In genomic region chr21:44792653-44793052, GRCh38 we compare ENCODE assay signal across 16 cellular contexts. TPM values are rescaled to one million over a fixed set of nuclear protein-coding genes. Genes with fewer than 3 reads are reported as not detected.
DNase-seq lines count a peak whose midpoint lies in the region; ATAC-seq and TF ChIP-seq lines count a peak whose summit lies in the region.
"Had no signal": no experiment of that assay in that cellular context is flagged by ENCODE, and none has a peak within 500 bp of the region (broad histone marks: within the 10 kb centered on the region; RNA-seq: fewer than 3 reads in every experiment).

No MANE protein-coding gene starts in this region.

- peaks cover 65% of the 10 kb centered on the region for H3K4me1 Mint-ChIP-seq in activated T-cell treated with anti-CD3 and anti-CD28 coated beads, Interleukin-2, amount 50 U/mL, for 72 hours (ENCODE audit: low read depth)
- peaks cover 37% of the 10 kb centered on the region for H3K4me1 Mint-ChIP-seq in T-helper 17 cell

- H3K36me3 ChIP-seq in hepatocyte (replicated peaks; ENCODE audit: insufficient read depth, low read depth), result no peaks in the 10 kb centered on the region
- peaks cover 0 to 15% (median 5%) of the 10 kb centered on the region in 5 donors for H3K36me3 ChIP-seq in subcutaneous abdominal adipose tissue (ENCODE audit: control insufficient read depth in 5 of 5, insufficient read depth in 5 of 5, low read length in 5 of 5)
- H3K36me3 ChIP-seq: colonic mucosa, thyroid gland had no signal

- ATAC-seq in activated T-cell treated with anti-CD3 and anti-CD28 coated beads, Interleukin-2, amount 50 U/mL, for 72 hours (replicated peaks in 1 of 2), result peak in 1 of 2 donors; percentile 12
- ATAC-seq in T-helper 17 cell, result no peak
- ATAC-seq in HG03175 (IDR thresholded peaks at IDR 0.05; ENCODE audit: unreplicated experiment), result no peak

- no peak overlapping the region for H3K4me2 ChIP-seq in hepatocyte

- WGBS in hepatocyte (ENCODE audit: low lambda C conversion rate, missing lambda C conversion rate), result 81% methylated on average over 4 of the region's 4 CpGs

- H3K27me3 ChIP-seq in hepatocyte (no peaks in the 10 kb centered on the region), subcutaneous abdominal adipose tissue (ENCODE audit: control insufficient read depth in 5 of 5, insufficient read depth in 4 of 5, low read length in 5 of 5) (no peaks in the 10 kb centered on the region)
- H3K27me3 ChIP-seq: colonic mucosa, foreskin keratinocyte, thyroid gland had no signal

- H3K27me3 Mint-ChIP-seq in activated T-cell treated with anti-CD3 and anti-CD28 coated beads, Interleukin-2, amount 50 U/mL, for 72 hours (ENCODE audit: low read depth), result no peaks in the 10 kb centered on the region
- H3K27me3 Mint-ChIP-seq in T-helper 17 cell, result no peaks in the 10 kb centered on the region
- H3K27me3 Mint-ChIP-seq: CD4-positive, alpha-beta memory T cell had no signal

- peaks cover 8% of the 10 kb centered on the region for H4K20me1 ChIP-seq in hepatocyte (ENCODE audit: insufficient read depth, poor library complexity, severe bottlenecking)

- H3K4me3 Mint-ChIP-seq in activated T-cell treated with anti-CD3 and anti-CD28 coated beads, Interleukin-2, amount 50 U/mL, for 72 hours, result no peak overlapping the region
- H3K4me3 Mint-ChIP-seq in T-helper 17 cell, result no peak overlapping the region
- H3K4me3 Mint-ChIP-seq: CD4-positive, alpha-beta memory T cell had no signal

- peak overlapping the region; percentile 68 for H3K27ac Mint-ChIP-seq in activated T-cell treated with anti-CD3 and anti-CD28 coated beads, Interleukin-2, amount 50 U/mL, for 72 hours
- peak overlapping the region; percentile 56 for H3K27ac Mint-ChIP-seq in T-helper 17 cell

- H3K4me3 ChIP-seq in hepatocyte (no peak overlapping the region), subcutaneous abdominal adipose tissue (ENCODE audit: low read depth in 1 of 5, low read length in 5 of 5) (no peak overlapping the region)
- H3K4me3 ChIP-seq: colonic mucosa, mucosa of descending colon, thyroid gland had no signal

- peaks cover 11 to 14% of the 10 kb centered on the region in 2 donors for H3K36me3 Mint-ChIP-seq in activated T-cell treated with anti-CD3 and anti-CD28 coated beads, Interleukin-2, amount 50 U/mL, for 72 hours (ENCODE audit: insufficient read depth in 2 of 2)
- peaks cover 5% of the 10 kb centered on the region for H3K36me3 Mint-ChIP-seq in T-helper 17 cell (ENCODE audit: low read depth)

- no peaks in the 10 kb centered on the region for H3K9me3 ChIP-seq in T-helper 17 cell (ENCODE audit: control insufficient read depth, low read length, poor library complexity, severe bottlenecking)
- H3K9me3 ChIP-seq in hepatocyte (ENCODE audit: low read depth), result no peaks in the 10 kb centered on the region
- no peaks in the 10 kb centered on the region for H3K9me3 ChIP-seq in subcutaneous abdominal adipose tissue (ENCODE audit: control insufficient read depth in 5 of 5, low read length in 5 of 5)
- H3K9me3 ChIP-seq: colonic mucosa, mucosa of descending colon, thyroid gland had no signal

- no peaks in the 10 kb centered on the region for H3K9me2 ChIP-seq in hepatocyte (replicated peaks; ENCODE audit: insufficient read depth)

- H3K27ac ChIP-seq in hepatocyte, result peak overlapping the region; percentile 66
- no peak overlapping the region for H3K27ac ChIP-seq in subcutaneous abdominal adipose tissue (ENCODE audit: low read depth, low read length)
- no peak overlapping the region for H3K27ac ChIP-seq in RWPE1
- H3K27ac ChIP-seq: colonic mucosa, foreskin keratinocyte, HL-60, thyroid gland had no signal

- H2AFZ ChIP-seq in hepatocyte, result no peak overlapping the region

- no peaks in the 10 kb centered on the region for H3K9me3 Mint-ChIP-seq in activated T-cell treated with anti-CD3 and anti-CD28 coated beads, Interleukin-2, amount 50 U/mL, for 72 hours
- H3K9me3 Mint-ChIP-seq: CD4-positive, alpha-beta memory T cell had no signal

- CTCF ChIA-PET in RWPE1 (lab: Yijun Ruan, JAX), result interaction anchor here (0.5 to 1.6 kb wide), 24 partner anchors 8 to 463 kb away, joined by 3 to 36 read pairs (median 4); partner anchors contain the start of genes LRRC3 and UBE2G2

- H3K79me2 ChIP-seq in hepatocyte, result peaks cover 87% of the 10 kb centered on the region

- POLR2A ChIA-PET in RWPE1 (lab: Yijun Ruan, JAX; ENCODE audit: low non-redundant PET), result no interaction called here

- H3K4me1 ChIP-seq in hepatocyte (ENCODE audit: insufficient read depth) (peaks cover 9% of the 10 kb centered on the region), subcutaneous abdominal adipose tissue (ENCODE audit: control insufficient read depth in 5 of 5, insufficient read depth in 5 of 5, low read length in 5 of 5) (peaks cover 3 to 36% (median 25%) of the 10 kb centered on the region in 5 donors)
- H3K4me1 ChIP-seq: colonic mucosa had no signal

- peak overlapping the region in 4 of 5 donors; percentile 22 to 62 (median 49) for H3K9ac ChIP-seq in subcutaneous abdominal adipose tissue (ENCODE audit: low read length in 5 of 5)

- no peak for DNase-seq in activated T-cell treated with anti-CD3 and anti-CD28 coated beads, Interleukin-2, amount 50 U/mL, for 72 hours
- DNase-seq in activated T-cell treated with anti-CD3 and anti-CD28 coated beads for 4 hours, result no peak
- DNase-seq in T-helper 17 cell, result no peak
- DNase-seq in hepatocyte (ENCODE audit: low spot score), result no peak
- no peak for DNase-seq in amniotic stem cell (lab: John Stamatoyannopoulos, UW)
- no peak for DNase-seq in RWPE1 (ENCODE audit: low spot score)
- DNase-seq: activated gamma-delta T cell, GOT3 had no signal

- no peak for TF ChIP-seq CTCF in hepatocyte (IDR thresholded peaks at IDR 0.05; ENCODE audit: poor library complexity)
- no peak for TF ChIP-seq CTCF in RWPE1 (conservative IDR thresholded peaks at IDR 0.05; ENCODE audit: low read depth)

RNA-seq across cellular contexts. Expression of gene UBE2G2, which starts 9.0 kb away (rescaled TPM):
- total RNA-seq in activated T-cell treated with anti-CD3 and anti-CD28 coated beads, Interleukin-2, amount 50 U/mL, for 72 hours, result 10 to 100 TPM; 85.2 to 95.6 TPM
- 100 to 1,000 TPM; 124 TPM for total RNA-seq in T-helper 17 cell
- total RNA-seq in hepatocyte, result 45.8 and 61.6 TPM in 2 replicates
- polyA plus RNA-seq in hepatocyte, result 50.4 and 55.2 TPM in 2 replicates

RNA-seq across cellular contexts. Expression of gene SUMO3, which starts 25.2 kb away (rescaled TPM):
- total RNA-seq in activated T-cell treated with anti-CD3 and anti-CD28 coated beads, Interleukin-2, amount 50 U/mL, for 72 hours, result 10 to 100 TPM; 60.1 to 67.8 TPM
- total RNA-seq in T-helper 17 cell, result 10 to 100 TPM; 62.1 to 73.4 TPM
- total RNA-seq in hepatocyte, result 68.5 and 77.2 TPM in 2 replicates
- 97.0 and 107 TPM in 2 replicates for polyA plus RNA-seq in hepatocyte
